Comparison of ENCODE assay signal across 9 cellular contexts in genomic region chr12:26867084-26867483, GRCh38. TPM values are rescaled to one million over a fixed set of nuclear protein-coding genes. Genes with fewer than 3 reads are reported as not detected.
DNase-seq lines count a peak whose midpoint lies in the region; ATAC-seq, FAIRE-seq and TF ChIP-seq lines count a peak whose summit lies in the region.
"Had no signal": no experiment of that assay in that cellular context is flagged by ENCODE, and none has a peak within 500 bp of the region (broad histone marks: within the 10 kb centered on the region; RNA-seq: fewer than 3 reads in every experiment).

No MANE protein-coding gene starts in this region.

- POLR2A ChIA-PET in K562 (lab: Yijun Ruan, JAX) = interaction anchor here (0.6 kb wide), 1 partner anchor 557 kb away, joined by 4 read pairs; no protein-coding TSS in a partner anchor

- peaks cover 2% of the 10 kb centered on the region for H3K9me1 ChIP-seq in K562 (ENCODE audit: control insufficient read depth, insufficient read depth, low read length)

- H3K36me3 ChIP-seq in K562 (ENCODE audit: control insufficient read depth, insufficient read depth, low read length) (no peaks in the 10 kb centered on the region), heart left ventricle (no peaks in the 10 kb centered on the region), pancreas (no peaks in the 10 kb centered on the region)

- H4K20me1 ChIP-seq in K562 (replicated peaks; ENCODE audit: control insufficient read depth, insufficient read depth, low read length) = no peaks in the 10 kb centered on the region

- H3K9me3 ChIP-seq in K562 (replicated peaks; ENCODE audit: control insufficient read depth, insufficient read depth, low read depth, low read length) (no peaks in the 10 kb centered on the region), heart left ventricle (no peaks in the 10 kb centered on the region), pancreas (no peaks in the 10 kb centered on the region)

- no peak for DNase-seq in K562 (ENCODE audit: extremely low read depth in 1 of 4, low spot score in 3 of 4)
- no peak for DNase-seq in posterior vena cava (ENCODE audit: low spot score)
- no peak for DNase-seq in heart left ventricle
- DNase-seq in H54 (ENCODE audit: insufficient read length, low spot score) = no peak
- DNase-seq in pancreas = no peak
- DNase-seq: T-helper 9 cell had no signal

- no peak for TF ChIP-seq EP300 in K562 (IDR thresholded peaks at IDR 0.05; ENCODE audit: low read length)

- H3K4me2 ChIP-seq in K562 (ENCODE audit: insufficient read depth, low read length) = no peak overlapping the region

- H3K27ac ChIP-seq in K562 (ENCODE audit: extremely low read depth, low read depth, low read length) (no peak overlapping the region), heart left ventricle (no peak overlapping the region), pancreas (peak overlapping the region in 1 of 4 donors; percentile 38)

- H3K79me2 ChIP-seq in K562 (ENCODE audit: control insufficient read depth, insufficient read depth, low read length) = no peaks in the 10 kb centered on the region

- H3K27me3 ChIP-seq in K562 (ENCODE audit: control insufficient read depth in 2 of 2, insufficient read depth in 2 of 2, low read length in 2 of 2) = no peaks in the 10 kb centered on the region
- no peaks in the 10 kb centered on the region for H3K27me3 ChIP-seq in heart left ventricle
- no peaks in the 10 kb centered on the region for H3K27me3 ChIP-seq in pancreas

- BruUV-seq in K562 (replicated peaks; lab: Mats Ljungman, UMichigan) = no TSS peak

- WGBS in K562 (ENCODE audit: insufficient coverage, low coverage, missing lambda C conversion rate) = 0% methylated on average over 2 of the region's 2 CpGs
- WGBS in heart left ventricle, 4 donors = 80 to 87% (median 81%) methylated on average over 2 of the region's 2 CpGs
- 42 to 57% methylated on average over 2 of the region's 2 CpGs for WGBS in pancreas, 2 donors

- no peak for TF ChIP-seq POLR2A in K562 (conservative IDR thresholded peaks at IDR 0.05)
- no peak for TF ChIP-seq POLR2A in heart left ventricle (IDR thresholded peaks at IDR 0.05)
- TF ChIP-seq POLR2A in H54 (IDR thresholded peaks at IDR 0.05; ENCODE audit: low read depth, low read length) = no peak

- no peak overlapping the region for H2AFZ ChIP-seq in K562 (ENCODE audit: low read depth, low read length)

- ATAC-seq in GM18511 (IDR thresholded peaks at IDR 0.05; ENCODE audit: unreplicated experiment) (peak; percentile 76), GM21526 (IDR thresholded peaks at IDR 0.05; ENCODE audit: low FRiP score, unreplicated experiment) (peak; percentile 66), HG03469 (IDR thresholded peaks at IDR 0.05; ENCODE audit: unreplicated experiment) (peak; percentile 51), K562 (no peak), heart left ventricle (no peak), pancreas (no peak)

- H3K4me3 ChIP-seq in K562 (no peak overlapping the region), heart left ventricle (no peak overlapping the region), pancreas (no peak overlapping the region)

- in situ Hi-C loops in K562 (cut with MboI) = no loop called here

- intact Hi-C loops in K562 (cut with micrococcal nuclease) = no loop called here
- intact Hi-C loops in posterior vena cava (cut with DNase I) = no loop called here
- intact Hi-C loops in heart left ventricle (cut with DNase I) = no loop called here
- intact Hi-C loops in pancreas (cut with DNase I) = no loop called here

- TF ChIP-seq RAD21 in K562 (CRISPR knock-in tag; conservative IDR thresholded peaks at IDR 0.05 in 1 of 2, IDR thresholded peaks at IDR 0.05 in 1 of 2) = no peak

- H3K4me1 ChIP-seq in K562 (replicated peaks in 1 of 2; ENCODE audit: control insufficient read depth in 2 of 2, insufficient read depth in 2 of 2, low read length in 2 of 2) = peaks cover 0 to 7% of the 10 kb centered on the region in 2 experiments; a peak in 4 of 5 replicates
- H3K4me1 ChIP-seq in heart left ventricle = peaks cover 0 to 21% (median 12%) of the 10 kb centered on the region in 12 donors
- peaks cover 24 to 42% (median 31%) of the 10 kb centered on the region in 3 donors for H3K4me1 ChIP-seq in pancreas

- no peak overlapping the region for H3K9ac ChIP-seq in K562 (ENCODE audit: insufficient read depth in 1 of 2, low read depth in 2 of 2, low read length in 2 of 2)

- FAIRE-seq in K562 (lab: Jason Lieb, UNC) (no peak), H54 (lab: Jason Lieb, UNC) (no peak), pancreas (lab: Jason Lieb, UNC) (no peak)

- CTCF ChIA-PET in K562 (lab: Yijun Ruan, JAX; ENCODE audit: low intra/inter-chr PET ratio) = no interaction called here

- no peak for TF ChIP-seq CTCF in K562 (IDR thresholded peaks at IDR 0.05 in 2 of 3, conservative IDR thresholded peaks at IDR 0.05 in 1 of 3; ENCODE audit: insufficient read depth in 2 of 3, low read depth in 1 of 3, low read length in 3 of 3)
- TF ChIP-seq CTCF in heart left ventricle (IDR thresholded peaks at IDR 0.05) = no peak
- no peak for TF ChIP-seq CTCF in pancreas (IDR thresholded peaks at IDR 0.05)

TF ChIP-seq in K562, 482 proteins besides CTCF, POLR2A, EP300 and RAD21:
- no peak for TF ChIP-seq ZSCAN29 (IDR thresholded peaks at IDR 0.05)
- TF ChIP-seq, protein P1, sequence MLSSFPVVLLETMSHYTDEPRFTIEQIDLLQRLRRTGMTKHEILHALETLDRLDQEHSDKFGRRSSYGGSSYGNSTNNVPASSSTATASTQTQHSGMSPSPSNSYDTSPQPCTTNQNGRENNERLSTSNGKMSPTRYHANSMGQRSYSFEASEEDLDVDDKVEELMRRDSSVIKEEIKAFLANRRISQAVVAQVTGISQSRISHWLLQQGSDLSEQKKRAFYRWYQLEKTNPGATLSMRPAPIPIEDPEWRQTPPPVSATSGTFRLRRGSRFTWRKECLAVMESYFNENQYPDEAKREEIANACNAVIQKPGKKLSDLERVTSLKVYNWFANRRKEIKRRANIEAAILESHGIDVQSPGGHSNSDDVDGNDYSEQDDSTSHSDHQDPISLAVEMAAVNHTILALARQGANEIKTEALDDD (IDR thresholded peaks at IDR 0.05) = 0 out of 2 replicates have a peak, but pooled peaks have one; percentile 12

RNA-seq across cellular contexts. Expression of gene ITPR2, which starts 34.1 kb away (rescaled TPM):
- 2.6 and 12.8 TPM in 2 replicates for total RNA-seq in K562 (2011; cell fraction: chromatin; rRNA removed; ENCODE audit: low replicate concordance)
- 0.67 and 1.8 TPM in 2 replicates for total RNA-seq in K562 (2011; cell fraction: nucleolus; rRNA removed)
- 2.0 and 4.1 TPM in 2 replicates for total RNA-seq in K562 (2011; cell fraction: nucleoplasm; rRNA removed)
- total RNA-seq in K562 (2014; rRNA removed) (0.95 and 1.0 TPM in 2 replicates), K562 (2014; rRNA removed; fragmentation: Illumina TruSeq; extraction: Trizol) (2.1 and 2.2 TPM in 2 replicates), K562 (2015; rRNA removed; fragmentation: Illumina TruSeq; extraction: Trizol) (2.1 and 2.5 TPM in 2 replicates), K562 (2021) (2.9 and 3.3 TPM in 2 replicates), posterior vena cava (10 to 100 TPM; 38.8 to 40.3 TPM), heart left ventricle (10 to 100 TPM in 7 of 9 donors, 1 to 10 TPM in 2; 6.1 to 45.6 (median 14.1) TPM), pancreas (10 to 100 TPM; 19.9 to 51.8 (median 29.3) TPM)
- polyA plus RNA-seq in K562 (2011; rRNA removed) (0.99 and 1.1 TPM in 2 replicates), K562 (2014; fragmentation: Illumina TruSeq; extraction: Trizol) (0.88 and 0.96 TPM in 2 replicates), K562 (2014; fragmentation: Nextera tagmentation; extraction: Ambion mirVana) (under 1 TPM; 0.21 to 0.44 TPM), K562 (2014; rRNA removed) (0.49 and 0.74 TPM in 2 replicates), heart left ventricle (1 to 10 TPM; 3.4 to 4.0 TPM), pancreas (1 to 10 TPM; 3.3 TPM)
- polyA plus RNA-seq in K562 (2011; cell fraction: cytosol; rRNA removed) = 0.24 and 0.93 TPM in 2 replicates
- polyA plus RNA-seq in K562 (2011; cell fraction: nucleus; rRNA removed) = 1.0 and 1.7 TPM in 2 replicates
- 0.73 and 1.5 TPM in 2 replicates for polyA plus RNA-seq in K562 (2012)
- polyA minus RNA-seq in K562 (2011; rRNA and poly(A)+ RNA removed) = 3.8 and 5.3 TPM in 2 replicates
- 0.95 and 1.0 TPM in 2 replicates for polyA minus RNA-seq in K562 (2011; cell fraction: cytosol; rRNA and poly(A)+ RNA removed)
- polyA minus RNA-seq in K562 (2011; cell fraction: nucleus; rRNA and poly(A)+ RNA removed) = 2.7 and 4.4 TPM in 2 replicates

Comparison
In these comparisons a context has a peak if more than half of its experiments do, and no peak if none do; other contexts are left out.
1. ATAC-seq: peak in GM18511 (single experiment), GM21526 (single experiment) and HG03469 (single experiment); none in K562 (single experiment), heart left ventricle (0 of 4) and pancreas (0 of 4).